Comparison of ENCODE assay signal across 16 cellular contexts in the genomic region with DNA sequence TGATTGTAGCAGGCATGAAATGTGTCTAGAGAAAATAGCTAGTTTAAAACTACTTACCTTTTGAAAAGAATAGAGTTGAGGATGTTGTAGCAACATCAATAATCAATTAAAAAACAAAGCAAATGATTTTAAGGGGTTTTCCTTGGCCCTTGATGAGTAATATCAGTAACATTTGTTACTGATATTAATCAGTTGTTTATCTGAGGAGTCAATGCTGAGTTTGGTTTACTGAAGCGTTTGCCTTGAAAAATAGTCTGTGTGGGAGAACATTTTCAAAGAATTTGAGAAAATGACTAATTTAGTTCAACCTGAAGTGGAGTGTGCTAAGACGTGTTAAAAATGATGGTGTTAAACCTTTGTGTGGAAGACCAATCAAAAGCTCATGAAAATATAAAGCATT. TPM values are rescaled to one million over a fixed set of nuclear protein-coding genes. Genes with fewer than 3 reads are reported as not detected.
DNase-seq lines count a peak whose midpoint lies in the region; ATAC-seq and TF ChIP-seq lines count a peak whose summit lies in the region.
"Had no signal": no experiment of that assay in that cellular context is flagged by ENCODE, and none has a peak within 500 bp of the region (broad histone marks: within the 10 kb centered on the region; RNA-seq: fewer than 3 reads in every experiment).

No MANE protein-coding gene starts in this region.

- peak; percentile 63 for ATAC-seq in GM18505 (IDR thresholded peaks at IDR 0.05; ENCODE audit: unreplicated experiment)
- peak; percentile 62 for ATAC-seq in GM19372 (IDR thresholded peaks at IDR 0.05; ENCODE audit: low read depth, unreplicated experiment)
- peak; percentile 75 for ATAC-seq in HG02678 (IDR thresholded peaks at IDR 0.05; ENCODE audit: unreplicated experiment)
- ATAC-seq in HG03354 (IDR thresholded peaks at IDR 0.05; ENCODE audit: poor library complexity, severe bottlenecking, unreplicated experiment) = peak; percentile 79
- ATAC-seq in omental fat pad (ENCODE audit: low FRiP score) = no peak

- TF ChIP-seq POLR2A in GM18505 (IDR thresholded peaks at IDR 0.05; ENCODE audit: borderline replicate concordance, extremely low read depth, insufficient read depth, insufficient read length) = no peak

- H3K36me3 Mint-ChIP-seq in T-helper 2 cell treated with Interferon-gamma antibody and Interleukin-4, amounts not matched to agents 5 μg/mL and 100 μg/mL, for 36 hours (ENCODE audit: low read depth) = no peaks in the 10 kb centered on the region
- H3K36me3 Mint-ChIP-seq: natural killer cell treated with Interleukin-12 subunit alpha and Interleukin-12 subunit beta and Interleukin-15 and Interleukin-18, amount 100 ng/mL, for 72 hours had no signal

- no peak for DNase-seq in T-helper 2 cell treated with Interferon-gamma antibody and Interleukin-4, amounts not matched to agents 5 μg/mL and 100 μg/mL, for 36 hours (ENCODE audit: low spot score)
- no peak for DNase-seq in stimulated activated CD4-positive, alpha-beta T cell treated with anti-CD3 and anti-CD28 coated beads, Interleukin-2, amount 100 ng/mL, for 48 hours
- DNase-seq in omental fat pad (ENCODE audit: low spot score) (no peak), NCI-H345 (lab: John Stamatoyannopoulos, UW) (no peak)
- DNase-seq: activated CD4-positive, alpha-beta T cell treated with anti-CD3 and anti-CD28 coated beads for 48 hours; aorta; Calu3; NCI-H526 treated with DMSO at 0.1 percent for 48 hours; retina had no signal

- H3K9me3 Mint-ChIP-seq in T-helper 2 cell treated with Interferon-gamma antibody and Interleukin-4, amounts not matched to agents 5 μg/mL and 100 μg/mL, for 36 hours = no peaks in the 10 kb centered on the region
- H3K9me3 Mint-ChIP-seq: dendritic cell treated with granulocyte-macrophage colony-stimulating factor and Interleukin-4, amounts not matched to agents 40 ng/mL and 50 ng/mL, for 4 days; natural killer cell treated with Interleukin-12 subunit alpha and Interleukin-12 subunit beta and Interleukin-15 and Interleukin-18, amount 100 ng/mL, for 72 hours had no signal

- no peak for TF ChIP-seq CTCF in omental fat pad (IDR thresholded peaks at IDR 0.05)

- H3K27ac Mint-ChIP-seq in T-helper 2 cell treated with Interferon-gamma antibody and Interleukin-4, amounts not matched to agents 5 μg/mL and 100 μg/mL, for 36 hours = no peak overlapping the region
- H3K27ac Mint-ChIP-seq: dendritic cell treated with granulocyte-macrophage colony-stimulating factor and Interleukin-4, amounts not matched to agents 40 ng/mL and 50 ng/mL, for 4 days; natural killer cell treated with Interleukin-12 subunit alpha and Interleukin-12 subunit beta and Interleukin-15 and Interleukin-18, amount 100 ng/mL, for 72 hours had no signal

- peaks cover 8% of the 10 kb centered on the region for H3K27me3 Mint-ChIP-seq in T-helper 2 cell treated with Interferon-gamma antibody and Interleukin-4, amounts not matched to agents 5 μg/mL and 100 μg/mL, for 36 hours (ENCODE audit: low read depth)

- no peak overlapping the region for H3K4me3 Mint-ChIP-seq in T-helper 2 cell treated with Interferon-gamma antibody and Interleukin-4, amounts not matched to agents 5 μg/mL and 100 μg/mL, for 36 hours
- H3K4me3 Mint-ChIP-seq: dendritic cell treated with granulocyte-macrophage colony-stimulating factor and Interleukin-4, amounts not matched to agents 40 ng/mL and 50 ng/mL, for 4 days; natural killer cell treated with Interleukin-12 subunit alpha and Interleukin-12 subunit beta and Interleukin-15 and Interleukin-18, amount 100 ng/mL, for 72 hours had no signal

- H3K4me1 Mint-ChIP-seq in T-helper 2 cell treated with Interferon-gamma antibody and Interleukin-4, amounts not matched to agents 5 μg/mL and 100 μg/mL, for 36 hours (ENCODE audit: low read depth) = peaks cover 10% of the 10 kb centered on the region

RNA-seq across cellular contexts. Expression of a gene that starts 9.3 kb away (rescaled TPM):
- total RNA-seq in omental fat pad = under 1 TPM in 1 of 4 donors, not detected in 3; 0.28 TPM
- total RNA-seq: Calu3; fibroblast of lung; natural killer cell treated with Interleukin-12 subunit alpha and Interleukin-12 subunit beta and Interleukin-15 and Interleukin-18, amount 100 ng/mL, for 72 hours had no signal
